In the genomic region with DNA sequence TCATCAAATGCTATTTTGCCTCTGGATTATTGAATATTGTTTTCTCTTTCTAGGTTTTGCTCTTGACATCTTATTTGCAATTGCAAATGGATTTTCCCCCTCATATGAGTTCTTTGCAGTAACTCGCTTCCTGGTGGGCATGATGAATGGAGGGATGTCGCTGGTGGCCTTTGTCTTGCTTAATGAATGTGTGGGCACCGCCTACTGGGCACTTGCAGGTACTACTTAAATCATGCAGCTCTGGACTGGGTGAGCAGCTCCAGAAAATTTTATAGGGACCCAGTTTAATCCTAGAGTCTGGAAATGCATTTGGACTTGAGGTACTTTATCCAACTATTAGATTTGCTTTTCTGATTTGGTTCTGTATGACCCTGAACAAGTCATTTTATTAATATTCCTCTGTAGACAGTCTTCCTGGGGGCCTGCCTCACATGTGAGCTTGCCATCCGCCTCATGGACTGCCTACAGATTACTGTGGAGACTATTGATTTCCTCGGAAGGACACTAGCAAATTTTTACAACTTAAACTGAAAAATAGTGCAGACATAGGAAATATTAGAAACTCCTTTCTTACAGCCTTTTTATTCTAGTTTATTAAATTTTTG, we compare ENCODE assay signal across 8 cellular contexts. TPM values are rescaled to one million over a fixed set of nuclear protein-coding genes. Genes with fewer than 3 reads are reported as not detected.
DNase-seq lines count a peak whose midpoint lies in the region; TF ChIP-seq lines count a peak whose summit lies in the region.

No MANE protein-coding gene starts in this region.

- intact Hi-C loops in breast epithelium (cut with DNase I; ENCODE audit: low total_unique reads) = no loop called here

- H3K36me3 ChIP-seq in breast epithelium (no peaks in the 10 kb centered on the region), kidney epithelial cell (ENCODE audit: control insufficient read depth, insufficient read depth, low read length) (peaks cover 2% of the 10 kb centered on the region)

- DNase-seq in NCI-H2081 (lab: John Stamatoyannopoulos, UW) (peak; percentile 64 to 71), NCI-H2081 treated with DMSO at 0.1 percent for 48 hours (lab: John Stamatoyannopoulos, UW) (no peak), HFF-Myc (ENCODE audit: extremely low read depth, low read depth) (peak; percentile 16), NB4 (ENCODE audit: low read depth) (peak; percentile 78), T-helper 1 cell (peak in 3 of 5 donors; percentile 17 to 41 (median 25)), breast epithelium (ENCODE audit: low spot score in 2 of 2) (no peak), kidney epithelial cell (ENCODE audit: low read depth) (peak; percentile 18)
- peak; percentile 2 to 43 (median 17) for DNase-seq in stimulated activated CD4-positive, alpha-beta T cell treated with anti-CD3 and anti-CD28 coated beads, TNF-alpha, amount 100 ng/mL, for 24 hours (ENCODE audit: low read depth in 3 of 3)

- TF ChIP-seq POLR2A in NB4 (IDR thresholded peaks at IDR 0.05; ENCODE audit: extremely low read depth, insufficient read length) = no peak
- no peak for TF ChIP-seq POLR2A in breast epithelium (IDR thresholded peaks at IDR 0.05)

- H3K27me3 ChIP-seq in breast epithelium (no peaks in the 10 kb centered on the region), kidney epithelial cell (ENCODE audit: control insufficient read depth, insufficient read depth, low read length) (no peaks in the 10 kb centered on the region)

- peak; percentile 78 for TF ChIP-seq CTCF in HFF-Myc (IDR thresholded peaks at IDR 0.05; ENCODE audit: low read depth, low read length, missing control alignments)
- TF ChIP-seq CTCF in NB4 (IDR thresholded peaks at IDR 0.05; ENCODE audit: low read depth, low read length) = peak; percentile 50
- TF ChIP-seq CTCF in breast epithelium (IDR thresholded peaks at IDR 0.05) = peak; percentile 25 to 36 (median 33)
- peak; percentile 75 for TF ChIP-seq CTCF in kidney epithelial cell (IDR thresholded peaks at IDR 0.05; ENCODE audit: insufficient read depth, low read length, poor library complexity, severe bottlenecking)

- H3K9me3 ChIP-seq in breast epithelium = no peaks in the 10 kb centered on the region

- H3K4me3 ChIP-seq in HFF-Myc (replicated peaks; ENCODE audit: low read depth, low read length) = no peak overlapping the region
- no peak overlapping the region for H3K4me3 ChIP-seq in NB4 (ENCODE audit: low read depth, low read length)
- H3K4me3 ChIP-seq in breast epithelium = no peak overlapping the region
- no peak overlapping the region for H3K4me3 ChIP-seq in kidney epithelial cell (ENCODE audit: low read depth, low read length)

- no peak overlapping the region for H3K27ac ChIP-seq in breast epithelium

- H3K4me1 ChIP-seq in breast epithelium = no peaks in the 10 kb centered on the region

RNA-seq across cellular contexts. Expression of a gene that starts 44.5 kb away (rescaled TPM):
- total RNA-seq in breast epithelium (10 to 100 TPM in 1 of 3 donors, 1 to 10 TPM in 2; 5.6 to 10.1 (median 7.8) TPM), kidney epithelial cell (12.9 and 17.6 TPM in 2 replicates)

Comparison
In these comparisons a context has a peak if more than half of its experiments do, and no peak if none do; other contexts are left out.
1. DNase-seq: peak in NCI-H2081 (2 of 2), HFF-Myc (single experiment), NB4 (single experiment), T-helper 1 cell (3 of 5), kidney epithelial cell (single experiment) and stimulated activated CD4-positive, alpha-beta T cell treated with anti-CD3 and anti-CD28 coated beads, TNF-alpha, amount 100 ng/mL, for 24 hours (3 of 3); none in NCI-H2081 treated with DMSO at 0.1 percent for 48 hours (single experiment) and breast epithelium (0 of 2).
2. Peak in every context shown above with its lines, with median percentiles within 50 percentile points of each other: CTCF ChIP-seq.